Comparison of ENCODE assay signal across 14 cellular contexts in the genomic region with DNA sequence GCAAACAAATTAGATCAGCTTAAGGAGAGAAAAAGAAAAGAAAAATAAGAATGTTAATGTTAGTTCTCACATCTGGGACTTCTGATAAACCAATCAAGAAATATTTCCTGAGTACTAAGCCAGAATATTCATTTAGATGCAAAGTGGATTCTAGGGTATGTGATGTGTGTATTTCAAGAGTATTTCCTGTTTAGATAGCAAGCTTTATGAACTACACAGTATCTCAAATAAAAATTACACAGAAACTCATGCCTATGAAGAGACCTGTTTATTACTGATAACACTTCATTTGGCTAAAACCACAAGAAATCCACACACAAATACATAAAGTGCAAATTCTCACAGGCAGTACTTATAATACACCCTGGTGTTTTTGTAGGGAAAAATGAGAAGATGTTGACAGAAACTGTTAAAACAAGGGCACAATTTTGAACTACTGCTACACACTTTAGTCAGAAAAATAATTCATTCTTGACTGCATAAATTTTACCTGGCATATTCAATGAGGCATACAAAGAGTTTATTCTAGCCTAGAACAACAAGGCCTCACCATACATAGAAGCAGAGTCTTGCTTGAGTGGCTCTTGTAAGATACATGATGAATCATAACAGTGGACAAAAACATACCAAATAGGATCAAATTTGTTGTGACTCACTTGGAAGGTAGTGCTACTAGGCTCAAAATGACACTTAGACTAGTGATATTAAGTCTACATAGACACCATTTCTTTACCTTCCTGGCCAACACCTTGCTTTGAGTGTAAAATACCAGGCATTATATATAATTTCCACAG. TPM values are rescaled to one million over a fixed set of nuclear protein-coding genes. Genes with fewer than 3 reads are reported as not detected.
DNase-seq lines count a peak whose midpoint lies in the region; TF ChIP-seq lines count a peak whose summit lies in the region.
"Had no signal": no experiment of that assay in that cellular context is flagged by ENCODE, and none has a peak within 500 bp of the region (broad histone marks: within the 10 kb centered on the region; RNA-seq: fewer than 3 reads in every experiment).

No MANE protein-coding gene starts in this region.

- BruUV-seq in MCF 10A (replicated peaks; lab: Mats Ljungman, UMichigan), result no TSS peak

- CTCF ChIA-PET in MCF 10A (lab: Yijun Ruan, JAX), result interaction anchor here (0.6 to 0.7 kb wide), 2 partner anchors 9 to 56 kb away, joined by 3 to 5 read pairs; no protein-coding TSS in a partner anchor
- CTCF ChIA-PET in CD8-positive, alpha-beta memory T cell (lab: Charles Lee), result no interaction called here

- H3K4me1 ChIP-seq in breast epithelium (no peaks in the 10 kb centered on the region), adipocyte (ENCODE audit: control insufficient read depth, insufficient read depth, low read length) (peaks cover 26% of the 10 kb centered on the region), thyroid gland (peaks cover 34 to 51% of the 10 kb centered on the region in 2 donors), right atrium auricular region (peaks cover 0 to 19% of the 10 kb centered on the region in 2 donors)
- no peaks in the 10 kb centered on the region for H3K4me1 ChIP-seq in CD8-positive, alpha-beta memory T cell (ENCODE audit: insufficient read depth, low read length)

- no peaks in the 10 kb centered on the region for H3K9me3 Mint-ChIP-seq in MCF 10A (ENCODE audit: unreplicated experiment)
- H3K9me3 Mint-ChIP-seq in CD8-positive, alpha-beta memory T cell, result no peaks in the 10 kb centered on the region
- H3K9me3 Mint-ChIP-seq: activated B cell treated with CpG ODN at 0.5 μM for 24 hours had no signal

- no peaks in the 10 kb centered on the region for H3K27me3 ChIP-seq in breast epithelium
- H3K27me3 ChIP-seq in adipocyte (replicated peaks; ENCODE audit: control insufficient read depth, insufficient read depth, low read length), result no peaks in the 10 kb centered on the region
- no peaks in the 10 kb centered on the region for H3K27me3 ChIP-seq in thyroid gland
- no peaks in the 10 kb centered on the region for H3K27me3 ChIP-seq in right atrium auricular region
- no peaks in the 10 kb centered on the region for H3K27me3 ChIP-seq in CD8-positive, alpha-beta memory T cell (ENCODE audit: insufficient read depth, low read length, poor library complexity, severe bottlenecking)
- H3K27me3 ChIP-seq: SJSA1 had no signal

- TF ChIP-seq CTCF in MCF 10A (IDR thresholded peaks at IDR 0.05; ENCODE audit: unreplicated experiment), result no peak
- no peak for TF ChIP-seq CTCF in breast epithelium (IDR thresholded peaks at IDR 0.05)
- no peak for TF ChIP-seq CTCF in thyroid gland (IDR thresholded peaks at IDR 0.05)
- TF ChIP-seq CTCF in GM20000 (IDR thresholded peaks at IDR 0.05; ENCODE audit: extremely low read depth, missing control alignments), result no peak
- no peak for TF ChIP-seq CTCF in right atrium auricular region (IDR thresholded peaks at IDR 0.05)

- POLR2A ChIA-PET in MCF 10A (lab: Yijun Ruan, JAX), result interaction anchor here (0.6 kb wide), 1 partner anchor 38 kb away, joined by 3 read pairs; no protein-coding TSS in a partner anchor
- POLR2A ChIA-PET in CD8-positive, alpha-beta memory T cell (lab: Charles Lee), result no interaction called here

- TF ChIP-seq POLR2A in breast epithelium (IDR thresholded peaks at IDR 0.05) (no peak), thyroid gland (IDR thresholded peaks at IDR 0.05) (no peak)

- no peaks in the 10 kb centered on the region for H3K36me3 Mint-ChIP-seq in MCF 10A (ENCODE audit: insufficient read depth, unreplicated experiment)
- peaks cover 5 to 13% (median 6%) of the 10 kb centered on the region in 3 donors for H3K36me3 Mint-ChIP-seq in CD8-positive, alpha-beta memory T cell

- H3K4me3 ChIP-seq in breast epithelium (no peak overlapping the region), adipocyte (ENCODE audit: low read length) (no peak overlapping the region), thyroid gland (replicated peaks in 1 of 3) (no peak overlapping the region), right atrium auricular region (no peak overlapping the region)
- no peak overlapping the region for H3K4me3 ChIP-seq in CD8-positive, alpha-beta memory T cell (ENCODE audit: low read length)
- H3K4me3 ChIP-seq: SJSA1 had no signal

- peaks cover 5% of the 10 kb centered on the region for H3K4me1 Mint-ChIP-seq in MCF 10A (ENCODE audit: insufficient read depth, unreplicated experiment)
- no peaks in the 10 kb centered on the region for H3K4me1 Mint-ChIP-seq in CD8-positive, alpha-beta memory T cell
- H3K4me1 Mint-ChIP-seq: activated B cell treated with CpG ODN at 0.5 μM for 24 hours had no signal

- H3K27me3 Mint-ChIP-seq in MCF 10A (ENCODE audit: insufficient read depth, unreplicated experiment), result no peaks in the 10 kb centered on the region
- H3K27me3 Mint-ChIP-seq in CD8-positive, alpha-beta memory T cell, result peaks cover 0 to 3% of the 10 kb centered on the region in 2 donors

- DNase-seq in MCF 10A (ENCODE audit: unreplicated experiment) (peak; percentile 44), breast epithelium (ENCODE audit: low spot score in 2 of 2) (no peak), adipocyte (ENCODE audit: low read depth) (peak; percentile 67), fibroblast of peridontal ligament (ENCODE audit: extremely low read depth) (peak; percentile 56), thyroid gland (no peak), GM20000 (ENCODE audit: low spot score) (no peak), right atrium auricular region (ENCODE audit: low spot score) (no peak)
- DNase-seq in CD8-positive, alpha-beta memory T cell, result no peak
- DNase-seq: activated B cell treated with CpG ODN at 0.5 μM for 24 hours; NCI-H1417 treated with DMSO at 0.1 percent for 48 hours; stimulated activated CD4-positive, alpha-beta T cell treated with anti-CD3 and anti-CD28 coated beads, Interleukin-4, amount 100 ng/mL, for 1 hour; stimulated activated naive CD4-positive, alpha-beta T cell treated with Interleukin-2 at 50 U/mL for 16 hours had no signal

- H3K36me3 ChIP-seq in breast epithelium, result no peaks in the 10 kb centered on the region
- H3K36me3 ChIP-seq in adipocyte (ENCODE audit: control insufficient read depth, insufficient read depth, low read length, severe bottlenecking), result no peaks in the 10 kb centered on the region
- no peaks in the 10 kb centered on the region for H3K36me3 ChIP-seq in thyroid gland
- H3K36me3 ChIP-seq in right atrium auricular region, result no peaks in the 10 kb centered on the region
- no peaks in the 10 kb centered on the region for H3K36me3 ChIP-seq in CD8-positive, alpha-beta memory T cell (ENCODE audit: insufficient read depth, low read length)
- H3K36me3 ChIP-seq: SJSA1 had no signal

- peak overlapping the region; percentile 35 for H3K27ac Mint-ChIP-seq in MCF 10A (ENCODE audit: low read depth, unreplicated experiment)
- H3K27ac Mint-ChIP-seq in CD8-positive, alpha-beta memory T cell, result no peak overlapping the region
- H3K27ac Mint-ChIP-seq: activated B cell treated with CpG ODN at 0.5 μM for 24 hours had no signal

- H3K27ac ChIP-seq in breast epithelium, result no peak overlapping the region
- H3K27ac ChIP-seq in thyroid gland, result peak overlapping the region; percentile 26 to 70 (median 53)
- no peak overlapping the region for H3K27ac ChIP-seq in right atrium auricular region
- no peak overlapping the region for H3K27ac ChIP-seq in CD8-positive, alpha-beta memory T cell (ENCODE audit: low read depth, low read length)
- H3K27ac ChIP-seq: SJSA1 had no signal

- H3K4me3 Mint-ChIP-seq in MCF 10A (ENCODE audit: unreplicated experiment), result no peak overlapping the region
- H3K4me3 Mint-ChIP-seq in CD8-positive, alpha-beta memory T cell, result no peak overlapping the region
- H3K4me3 Mint-ChIP-seq: activated B cell treated with CpG ODN at 0.5 μM for 24 hours had no signal

- intact Hi-C loops in MCF 10A (cut with micrococcal nuclease) (no loop called here), breast epithelium (cut with DNase I; ENCODE audit: low total_unique reads) (no loop called here), thyroid gland (cut with DNase I) (no loop called here)

- no peak overlapping the region for H3K9ac ChIP-seq in adipocyte (ENCODE audit: low read length)

- H3K9me3 ChIP-seq in breast epithelium (no peaks in the 10 kb centered on the region), adipocyte (ENCODE audit: control insufficient read depth, low read length) (no peaks in the 10 kb centered on the region), thyroid gland (no peaks in the 10 kb centered on the region), right atrium auricular region (no peaks in the 10 kb centered on the region)
- no peaks in the 10 kb centered on the region for H3K9me3 ChIP-seq in CD8-positive, alpha-beta memory T cell (ENCODE audit: low read length)
- H3K9me3 ChIP-seq: SJSA1 had no signal

RNA-seq across cellular contexts. Expression of gene P4HA3, which starts 18.8 kb away (rescaled TPM):
- 0.15 and 0.93 TPM in 2 replicates for total RNA-seq in MCF 10A (2022)
- total RNA-seq in breast epithelium, result under 1 TPM; 0.29 to 0.66 (median 0.48) TPM
- total RNA-seq in thyroid gland, result 1 to 10 TPM; 1.6 to 4.3 (median 2.7) TPM
- total RNA-seq in right atrium auricular region, result under 1 TPM in 1 of 2 donors, not detected in 1; 0.75 TPM
- total RNA-seq in CD8-positive, alpha-beta memory T cell, result not detected
- polyA plus RNA-seq in CD8-positive, alpha-beta memory T cell, result not detected
- total RNA-seq: activated B cell treated with CpG ODN at 0.5 μM for 24 hours, myocyte had no signal

Comparison
In these comparisons a context has a peak if more than half of its experiments do, and no peak if none do; other contexts are left out.
1. DNase-seq: peak in MCF 10A (single experiment), adipocyte (single experiment) and fibroblast of peridontal ligament (single experiment); none in breast epithelium (0 of 2), thyroid gland (0 of 2), GM20000 (single experiment), right atrium auricular region (single experiment) and CD8-positive, alpha-beta memory T cell (0 of 5).
2. H3K27ac ChIP-seq: peak in thyroid gland (3 of 3); none in breast epithelium (0 of 2), right atrium auricular region (0 of 2) and CD8-positive, alpha-beta memory T cell (single experiment).